In the genomic region with DNA sequence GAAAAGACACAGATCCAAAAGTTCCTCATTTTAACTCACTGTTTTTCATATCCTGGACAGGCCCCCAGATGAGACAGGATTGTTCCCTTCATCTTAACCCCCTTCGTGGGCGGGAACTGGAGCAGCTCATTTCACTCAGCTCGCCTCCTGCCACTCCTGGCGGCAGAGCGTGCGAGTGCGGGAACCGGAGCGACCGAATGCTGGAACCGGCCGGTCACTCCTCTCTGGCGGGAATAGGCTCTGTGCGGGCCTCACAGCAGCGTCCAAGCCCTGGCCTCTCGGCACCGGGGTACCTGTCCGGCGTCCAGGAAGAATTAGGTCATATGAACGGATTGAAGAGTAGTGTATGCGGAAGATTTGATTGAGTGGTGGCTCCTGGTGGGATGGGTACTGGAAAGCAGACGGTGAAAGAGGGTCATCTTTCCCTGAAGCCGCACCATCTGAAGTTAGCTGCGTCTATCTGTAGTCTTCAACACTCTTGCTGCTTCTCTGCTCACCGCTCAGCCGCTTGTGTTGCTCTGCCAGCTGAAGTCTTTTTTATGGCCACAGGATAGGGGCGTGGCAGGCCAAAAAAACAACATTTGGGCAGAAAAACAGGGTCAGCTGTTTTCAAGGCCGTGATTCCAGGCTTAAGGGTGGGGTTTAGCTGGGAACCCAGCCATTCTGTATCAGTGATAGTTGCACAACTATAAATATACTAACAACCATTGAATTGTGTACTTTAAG, we compare ENCODE assay signal across 11 cellular contexts. TPM values are rescaled to one million over a fixed set of nuclear protein-coding genes. Genes with fewer than 3 reads are reported as not detected.
A peak's percentile ranks its signal among the peaks of the same experiment; 100 is the strongest.
DNase-seq lines count a peak whose midpoint lies in the region; ATAC-seq and TF ChIP-seq lines count a peak whose summit lies in the region.
"Had no signal": no experiment of that assay in that cellular context is flagged by ENCODE, and none has a peak within 500 bp of the region (broad histone marks: within the 10 kb centered on the region; RNA-seq: fewer than 3 reads in every experiment).

No MANE protein-coding gene starts in this region.

- no TSS peak for BruUV-seq in A673 (replicated peaks; lab: Mats Ljungman, UMichigan)

- 6 to 19% methylated on average over 2 to 28 of the region's 28 CpGs for WGBS in transverse colon (ENCODE audit: low coverage in 1 of 2), 2 donors

- no peak for TF ChIP-seq POLR2A in transverse colon (IDR thresholded peaks at IDR 0.05)

- H3K27me3 ChIP-seq in fibroblast of lung (ENCODE audit: control insufficient read depth, insufficient read depth, low read length) = no peaks in the 10 kb centered on the region
- H3K27me3 ChIP-seq in muscle layer of duodenum (ENCODE audit: low read depth, low read length) = no peaks in the 10 kb centered on the region
- no peaks in the 10 kb centered on the region for H3K27me3 ChIP-seq in transverse colon
- H3K27me3 ChIP-seq in A673 (replicated peaks; ENCODE audit: insufficient read depth, low read depth, low read length, poor library complexity) = peaks cover 14% of the 10 kb centered on the region

- intact Hi-C loops in transverse colon (cut with DNase I; ENCODE audit: low total_unique reads) (no loop called here), A673 (cut with micrococcal nuclease; ENCODE audit: unreplicated experiment) (no loop called here)

- peak overlapping the region; percentile 67 for H2AFZ ChIP-seq in fibroblast of lung (ENCODE audit: low read length)

- TF ChIP-seq CTCF in fibroblast of lung (conservative IDR thresholded peaks at IDR 0.05 in 1 of 2, IDR thresholded peaks at IDR 0.05 in 1 of 2; ENCODE audit: low read depth in 1 of 2, low read length in 2 of 2) = no peak
- TF ChIP-seq CTCF in transverse colon (IDR thresholded peaks at IDR 0.05) = no peak
- TF ChIP-seq CTCF in A673 (conservative IDR thresholded peaks at IDR 0.05; ENCODE audit: low read depth, low read length) = no peak

- CTCF ChIA-PET in A673 (lab: Charles Lee) = no interaction called here

- H3K9ac ChIP-seq in fibroblast of lung (ENCODE audit: insufficient read depth, low read length) = no peak overlapping the region

- DNase-seq in DMS 273 (lab: John Stamatoyannopoulos, UW; ENCODE audit: unreplicated experiment) = peak; percentile 25
- no peak for DNase-seq in DMS 273 treated with DMSO at 0.1 percent for 48 hours (lab: John Stamatoyannopoulos, UW)
- peak; percentile 12 to 70 for DNase-seq in fibroblast of lung (ENCODE audit: low read depth in 2 of 2)
- peak; percentile 9 for DNase-seq in transverse colon
- no peak for DNase-seq in A673 (ENCODE audit: low spot score)
- DNase-seq: activated naive CD4-positive, alpha-beta T cell; immature natural killer cell had no signal

- H3K4me2 ChIP-seq in fibroblast of lung (ENCODE audit: extremely low read depth, insufficient read depth, low read length) = peak overlapping the region; percentile 66

- H3K27ac ChIP-seq in fibroblast of lung (ENCODE audit: insufficient read depth, low read length) (no peak overlapping the region), muscle layer of duodenum (ENCODE audit: low read length) (no peak overlapping the region), transverse colon (peak overlapping the region in 1 of 4 donors; percentile 3), A673 (ENCODE audit: low read depth, low read length, poor library complexity, severe bottlenecking) (no peak overlapping the region)
- H3K27ac ChIP-seq: 22Rv1 had no signal

- no peaks in the 10 kb centered on the region for H3K36me3 ChIP-seq in fibroblast of lung (ENCODE audit: control insufficient read depth, insufficient read depth, low read length)
- no peaks in the 10 kb centered on the region for H3K36me3 ChIP-seq in muscle layer of duodenum (ENCODE audit: control insufficient read depth in 1 of 2, insufficient read depth in 2 of 2, low read length in 2 of 2)
- H3K36me3 ChIP-seq in transverse colon = no peaks in the 10 kb centered on the region
- no peaks in the 10 kb centered on the region for H3K36me3 ChIP-seq in A673 (ENCODE audit: insufficient read depth, low read length, poor library complexity, severe bottlenecking)

- no peak for ATAC-seq in HG03045 (IDR thresholded peaks at IDR 0.05; ENCODE audit: unreplicated experiment)
- ATAC-seq in GM21367 (IDR thresholded peaks at IDR 0.05; ENCODE audit: unreplicated experiment) = no peak

- no peaks in the 10 kb centered on the region for H3K9me3 ChIP-seq in fibroblast of lung (ENCODE audit: control insufficient read depth, insufficient read depth, low read depth, low read length)
- H3K9me3 ChIP-seq in muscle layer of duodenum (ENCODE audit: control insufficient read depth in 1 of 2, low read length in 2 of 2) = no peaks in the 10 kb centered on the region
- no peaks in the 10 kb centered on the region for H3K9me3 ChIP-seq in transverse colon
- no peaks in the 10 kb centered on the region for H3K9me3 ChIP-seq in A673 (ENCODE audit: low read depth, low read length, poor library complexity, severe bottlenecking)

- H3K4me3 ChIP-seq in fibroblast of lung (replicated peaks in 1 of 4; ENCODE audit: control extremely low read depth in 1 of 4, insufficient read depth in 1 of 4, low read depth in 3 of 4, low read length in 4 of 4) (peak overlapping the region; percentile 37 to 66 (median 44)), muscle layer of duodenum (ENCODE audit: low read depth in 1 of 2, low read length in 2 of 2) (peak overlapping the region; percentile 50), transverse colon (peak overlapping the region in 3 of 4 donors; percentile 7 to 38 (median 15)), A673 (ENCODE audit: low read depth, low read length, poor library complexity, severe bottlenecking) (no peak overlapping the region)

- POLR2A ChIA-PET in A673 (lab: Charles Lee; ENCODE audit: low non-redundant PET) = no interaction called here

- H4K20me1 ChIP-seq in fibroblast of lung (ENCODE audit: control insufficient read depth, extremely low read depth, insufficient read depth, low read length) = no peaks in the 10 kb centered on the region

- no peaks in the 10 kb centered on the region for H3K4me1 ChIP-seq in fibroblast of lung (ENCODE audit: control insufficient read depth, extremely low read depth, insufficient read depth, low read length)
- H3K4me1 ChIP-seq in muscle layer of duodenum (ENCODE audit: control insufficient read depth in 1 of 2, insufficient read depth in 2 of 2, low read length in 2 of 2) = no peaks in the 10 kb centered on the region
- H3K4me1 ChIP-seq in transverse colon = peaks cover 0 to 5% (median 0%) of the 10 kb centered on the region in 4 donors
- H3K4me1 ChIP-seq in A673 (ENCODE audit: insufficient read depth, low read length, poor library complexity, severe bottlenecking) = no peaks in the 10 kb centered on the region

- in situ Hi-C loops in transverse colon (cut with MboI; ENCODE audit: low pct_ligation_motif_present in 1 of 4, low pct_unique_long_range_greater_than_20kb in 1 of 4, low sequenced_read_pairs in 3 of 4) = no loop called here

- no peaks in the 10 kb centered on the region for H3K79me2 ChIP-seq in fibroblast of lung (ENCODE audit: control insufficient read depth, insufficient read depth, low read length)

- no peak for TF ChIP-seq EP300 in transverse colon (IDR thresholded peaks at IDR 0.05; ENCODE audit: low read depth)

RNA-seq across cellular contexts. Expression of a gene that starts 42.3 kb away (rescaled TPM):
- total RNA-seq in fibroblast of lung (229 and 252 TPM in 2 replicates), transverse colon (100 to 1,000 TPM in 1 of 4 donors, 10 to 100 TPM in 3; 14.2 to 106 (median 58.9) TPM), A673 (2021) (219 and 233 TPM in 2 replicates)
- 148 TPM in 2 replicates for polyA plus RNA-seq in fibroblast of lung
- 126 and 128 TPM in 2 replicates for polyA plus RNA-seq in fibroblast of lung (2012)
- 42.2 and 55.3 TPM in 2 replicates for polyA minus RNA-seq in fibroblast of lung (ENCODE audit: low replicate concordance)

Comparison
In these comparisons a context has a peak if more than half of its experiments do, and no peak if none do; other contexts are left out.
1. DNase-seq: peak in DMS 273 (single experiment), fibroblast of lung (2 of 2) and transverse colon (single experiment); none in DMS 273 treated with DMSO at 0.1 percent for 48 hours (single experiment) and A673 (single experiment).